In the genomic region with DNA sequence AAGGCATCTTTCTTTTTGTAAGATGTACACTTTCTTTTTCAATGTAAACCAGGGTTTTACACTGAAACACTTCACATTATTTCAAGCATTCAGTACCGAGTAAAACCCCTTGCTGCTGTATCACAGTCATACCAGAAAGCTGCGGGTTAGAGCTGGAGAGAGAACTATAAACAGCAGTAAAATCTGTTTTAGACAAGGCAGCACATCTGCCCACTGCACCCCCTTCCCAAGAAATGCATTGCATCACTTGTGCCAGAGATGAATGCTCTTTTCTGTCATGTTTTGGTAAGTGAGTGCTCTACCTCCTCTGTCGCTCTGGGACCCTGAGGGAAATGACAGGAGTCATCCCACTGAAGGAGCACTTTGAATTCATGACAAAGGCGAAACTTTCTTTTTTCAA, we compare ENCODE assay signal across 9 cellular contexts.
DNase-seq lines count a peak whose midpoint lies in the region; ATAC-seq and TF ChIP-seq lines count a peak whose summit lies in the region.
"Had no signal": no experiment of that assay in that cellular context is flagged by ENCODE, and none has a peak within 500 bp of the region (broad histone marks: within the 10 kb centered on the region; RNA-seq: fewer than 3 reads in every experiment).

No MANE protein-coding gene starts in this region.

- H3K4me1 ChIP-seq in stomach smooth muscle (ENCODE audit: control insufficient read depth, insufficient read depth, low read length) (no peaks in the 10 kb centered on the region), OCI-LY7 (ENCODE audit: insufficient read depth, low read length, poor library complexity, severe bottlenecking) (peaks cover 7% of the 10 kb centered on the region)

- no peaks in the 10 kb centered on the region for H3K79me2 ChIP-seq in OCI-LY7 (ENCODE audit: insufficient read depth, low read depth, low read length)

- H2AFZ ChIP-seq in OCI-LY7 (ENCODE audit: low read length): no peak overlapping the region

- H3K27ac Mint-ChIP-seq in activated CD8-positive, alpha-beta memory T cell treated with anti-CD3 and anti-CD28 coated beads, Interleukin-2, amount 10 ng/mL, durations not matched to agents 7 days and 5 days: peak overlapping the region; percentile 91

- peaks cover 42% of the 10 kb centered on the region for H3K4me1 Mint-ChIP-seq in activated CD8-positive, alpha-beta memory T cell treated with anti-CD3 and anti-CD28 coated beads, Interleukin-2, amount 10 ng/mL, durations not matched to agents 7 days and 5 days

- peak overlapping the region; percentile 62 for H3K4me3 Mint-ChIP-seq in activated CD8-positive, alpha-beta memory T cell treated with anti-CD3 and anti-CD28 coated beads, Interleukin-2, amount 10 ng/mL, durations not matched to agents 7 days and 5 days

- no peaks in the 10 kb centered on the region for H3K9me2 ChIP-seq in OCI-LY7 (ENCODE audit: insufficient read depth, low read length)

- TF ChIP-seq CTCF in OCI-LY7 (conservative IDR thresholded peaks at IDR 0.05; ENCODE audit: low read length): no peak

- H3K27ac ChIP-seq in stomach smooth muscle (ENCODE audit: low read length): peak overlapping the region; percentile 19
- no peak overlapping the region for H3K27ac ChIP-seq in OCI-LY7 (ENCODE audit: low read depth, low read length, poor library complexity, severe bottlenecking)
- H3K27ac ChIP-seq: BLaER1 had no signal

- H3K9ac ChIP-seq in stomach smooth muscle (ENCODE audit: low read length in 2 of 2): peak overlapping the region in 1 of 2 donors; percentile 30
- H3K9ac ChIP-seq: BLaER1 had no signal

- CTCF ChIA-PET in activated CD8-positive, alpha-beta memory T cell treated with anti-CD3 and anti-CD28 coated beads, Interleukin-2, amount 10 ng/mL, durations not matched to agents 7 days and 5 days (lab: Charles Lee): interaction anchor here (1.4 to 4.9 kb wide), 6 partner anchors 13 to 144 kb away, joined by 3 to 34 read pairs (median 8); a partner anchor contains a TSS
- CTCF ChIA-PET in OCI-LY7 (lab: Charles Lee; ENCODE audit: unreplicated experiment): no interaction called here

- peak; percentile 98 for ATAC-seq in activated CD8-positive, alpha-beta memory T cell treated with anti-CD3 and anti-CD28 coated beads, Interleukin-2, amount 10 ng/mL, durations not matched to agents 7 days and 5 days
- ATAC-seq in HG03108 (IDR thresholded peaks at IDR 0.05; ENCODE audit: unreplicated experiment): peak; percentile 77

- no peak overlapping the region for H3K4me2 ChIP-seq in OCI-LY7 (ENCODE audit: low read length)
- H3K4me2 ChIP-seq: BLaER1 had no signal

- H4K20me1 ChIP-seq in OCI-LY7 (ENCODE audit: insufficient read depth, low read length): no peaks in the 10 kb centered on the region
- H4K20me1 ChIP-seq: BLaER1 had no signal

- no peaks in the 10 kb centered on the region for H3K9me3 Mint-ChIP-seq in activated CD8-positive, alpha-beta memory T cell treated with anti-CD3 and anti-CD28 coated beads, Interleukin-2, amount 10 ng/mL, durations not matched to agents 7 days and 5 days (ENCODE audit: low read depth)

- peak; percentile 88 for DNase-seq in activated CD8-positive, alpha-beta memory T cell treated with anti-CD3 and anti-CD28 coated beads, Interleukin-2, amount 10 ng/mL, durations not matched to agents 7 days and 5 days
- DNase-seq in activated CD8-positive, alpha-beta memory T cell treated with anti-CD3 and anti-CD28 coated beads, Interleukin-2, amount 50 U/mL, for 4 hours: no peak
- peak; percentile 86 for DNase-seq in amniotic epithelial cell (ENCODE audit: low read depth)
- DNase-seq in T-helper 9 cell: no peak
- no peak for DNase-seq in epidermal melanocyte (ENCODE audit: insufficient read length, low spot score)
- DNase-seq in OCI-LY7 (ENCODE audit: low spot score): no peak

- H3K36me3 Mint-ChIP-seq in activated CD8-positive, alpha-beta memory T cell treated with anti-CD3 and anti-CD28 coated beads, Interleukin-2, amount 10 ng/mL, durations not matched to agents 7 days and 5 days: peaks cover 18% of the 10 kb centered on the region

- no peaks in the 10 kb centered on the region for H3K27me3 Mint-ChIP-seq in activated CD8-positive, alpha-beta memory T cell treated with anti-CD3 and anti-CD28 coated beads, Interleukin-2, amount 10 ng/mL, durations not matched to agents 7 days and 5 days

- H3K4me3 ChIP-seq in stomach smooth muscle (ENCODE audit: low read length in 2 of 2) (no peak overlapping the region), OCI-LY7 (ENCODE audit: low read depth, low read length, poor library complexity, severe bottlenecking) (no peak overlapping the region)
- H3K4me3 ChIP-seq: BLaER1 had no signal

- H3K27me3 ChIP-seq in stomach smooth muscle (ENCODE audit: control insufficient read depth in 1 of 2, insufficient read depth in 2 of 2, low read length in 2 of 2): no peaks in the 10 kb centered on the region
- H3K27me3 ChIP-seq: BLaER1 had no signal

- no peaks in the 10 kb centered on the region for H3K9me3 ChIP-seq in stomach smooth muscle (ENCODE audit: control insufficient read depth in 2 of 2, low read length in 2 of 2)
- H3K9me3 ChIP-seq in OCI-LY7 (ENCODE audit: low read length): no peaks in the 10 kb centered on the region
- H3K9me3 ChIP-seq: BLaER1 had no signal

- POLR2A ChIA-PET in OCI-LY7 (lab: Charles Lee): interaction anchor here (0.5 to 4.8 kb wide), 4 partner anchors 8 to 20 kb away, joined by 3 to 58 read pairs (median 5); no protein-coding TSS in a partner anchor

- intact Hi-C loops in OCI-LY7 (cut with micrococcal nuclease; ENCODE audit: unreplicated experiment): no loop called here

- no TSS peak for BruUV-seq in OCI-LY7 (replicated peaks; lab: Mats Ljungman, UMichigan)

- H3K36me3 ChIP-seq in stomach smooth muscle (ENCODE audit: control insufficient read depth in 2 of 2, insufficient read depth in 2 of 2, low read length in 2 of 2) (no peaks in the 10 kb centered on the region), OCI-LY7 (ENCODE audit: insufficient read depth, low read length) (no peaks in the 10 kb centered on the region)
- H3K36me3 ChIP-seq: BLaER1 had no signal

Comparison
In these comparisons a context has a peak if more than half of its experiments do, and no peak if none do; other contexts are left out.
1. DNase-seq: peak in activated CD8-positive, alpha-beta memory T cell treated with anti-CD3 and anti-CD28 coated beads, Interleukin-2, amount 10 ng/mL, durations not matched to agents 7 days and 5 days (single experiment) and amniotic epithelial cell (single experiment); none in activated CD8-positive, alpha-beta memory T cell treated with anti-CD3 and anti-CD28 coated beads, Interleukin-2, amount 50 U/mL, for 4 hours (single experiment), T-helper 9 cell (single experiment), epidermal melanocyte (single experiment) and OCI-LY7 (single experiment).